Comparison of ENCODE assay signal across 22 cellular contexts in genomic region chr1:58409826-58410225, GRCh38.
DNase-seq lines count a peak whose midpoint lies in the region; ATAC-seq, FAIRE-seq and TF ChIP-seq lines count a peak whose summit lies in the region.
"Had no signal": no experiment of that assay in that cellular context is flagged by ENCODE, and none has a peak within 500 bp of the region (broad histone marks: within the 10 kb centered on the region; RNA-seq: fewer than 3 reads in every experiment).

No MANE protein-coding gene starts in this region.

- ATAC-seq in HG02852 (IDR thresholded peaks at IDR 0.05; ENCODE audit: unreplicated experiment), result no peak
- no peak for ATAC-seq in GM19395 (IDR thresholded peaks at IDR 0.05; ENCODE audit: unreplicated experiment)
- ATAC-seq in mucosa of descending colon, result no peak

- TF ChIP-seq CTCF in tibial artery (IDR thresholded peaks at IDR 0.05), result no peak
- TF ChIP-seq CTCF in mucosa of descending colon (IDR thresholded peaks at IDR 0.05), result no peak

- H3K4me3 ChIP-seq in tibial artery (no peak overlapping the region), mucosa of descending colon (no peak overlapping the region)
- H3K4me3 ChIP-seq: hepatocyte, SJSA1, thoracic aorta had no signal

- intact Hi-C loops in tibial artery (cut with DNase I; ENCODE audit: low total_unique reads), result no loop called here
- intact Hi-C loops in mucosa of descending colon (cut with DNase I, micrococcal nuclease), result no loop called here

- H3K36me3 ChIP-seq in tibial artery, result no peaks in the 10 kb centered on the region
- no peaks in the 10 kb centered on the region for H3K36me3 ChIP-seq in mucosa of descending colon (ENCODE audit: low read depth)
- H3K36me3 ChIP-seq: SJSA1, thoracic aorta had no signal

- FAIRE-seq in RCC 7860 (lab: Jason Lieb, UNC), result peak; percentile 92
- FAIRE-seq: bronchial epithelial cell, kidney had no signal

- H3K4me1 ChIP-seq in tibial artery, result peaks cover 0 to 9% (median 0%) of the 10 kb centered on the region in 4 donors
- no peaks in the 10 kb centered on the region for H3K4me1 ChIP-seq in mucosa of descending colon (ENCODE audit: low read depth)

- H3K9me3 ChIP-seq in tibial artery (no peaks in the 10 kb centered on the region), mucosa of descending colon (no peaks in the 10 kb centered on the region)
- H3K9me3 ChIP-seq: SJSA1, thoracic aorta had no signal

- H3K27me3 ChIP-seq in tibial artery, result no peaks in the 10 kb centered on the region
- H3K27me3 ChIP-seq: hepatocyte, SJSA1 had no signal

- DNase-seq in GM04503 (ENCODE audit: low read depth), result peak; percentile 59
- DNase-seq in RCC 7860 (ENCODE audit: low spot score), result peak; percentile 66
- DNase-seq in islet precursor cell, result peak; percentile 79
- DNase-seq in ureter (ENCODE audit: low spot score), result peak; percentile 44
- DNase-seq in tibial artery, result no peak
- DNase-seq in mucosa of descending colon, result no peak
- DNase-seq: activated naive CD4-positive, alpha-beta T cell treated with anti-CD3 and anti-CD28 coated beads, Interleukin-2, amount 50 U/mL, for 16 hours; activated T-cell treated with anti-CD3 and anti-CD28 coated beads, Interleukin-2, amount 50 U/mL, for 24 hours; DMS153; effector CD4-positive, alpha-beta T cell; Karpas-422; kidney; midbrain; NCI-H1417 treated with DMSO at 0.1 percent for 48 hours; NCI-H2227 treated with DMSO at 0.1 percent for 48 hours had no signal

- H3K27ac ChIP-seq in tibial artery, result no peak overlapping the region
- H3K27ac ChIP-seq: C4-2B, hepatocyte, SJSA1, thoracic aorta had no signal

Comparison
In these comparisons a context has a peak if more than half of its experiments do, and no peak if none do; other contexts are left out.
1. DNase-seq: peak in GM04503 (single experiment), RCC 7860 (single experiment), islet precursor cell (single experiment) and ureter (single experiment); none in tibial artery (0 of 2) and mucosa of descending colon (0 of 3).